Comparison of ENCODE assay signal across 1 cellular context in genomic region chr4:2852481-2852881, GRCh38.
TF ChIP-seq lines count a peak whose summit lies in the region.

No MANE protein-coding gene starts in this region.

TF ChIP-seq in HepG2, 621 proteins besides CTCF, POLR2A, EP300 and RAD21 (continued from another document and continues in another):
- TF ChIP-seq MYPOP (CRISPR knock-in tag; IDR thresholded peaks at IDR 0.05) (no peak), CBFB (CRISPR knock-in tag; IDR thresholded peaks at IDR 0.05) (no peak), SRSF4 (IDR thresholded peaks at IDR 0.05; ENCODE audit: low read depth, low read length, poor library complexity, severe bottlenecking) (no peak), ZNF776 (CRISPR knock-in tag; IDR thresholded peaks at IDR 0.05) (no peak), NFIC (IDR thresholded peaks at IDR 0.05; ENCODE audit: low read length) (no peak), ZFP36 (IDR thresholded peaks at IDR 0.05; ENCODE audit: borderline replicate concordance, low read depth, low read length, partially characterized antibody) (no peak), ZNF562 (CRISPR knock-in tag; IDR thresholded peaks at IDR 0.05; ENCODE audit: borderline replicate concordance) (no peak), ZNF383 (CRISPR knock-in tag; IDR thresholded peaks at IDR 0.05; ENCODE audit: borderline replicate concordance) (no peak), ETS1 (CRISPR knock-in tag; IDR thresholded peaks at IDR 0.05) (no peak), CHD2 (IDR thresholded peaks at IDR 0.05; ENCODE audit: low read depth, low read length) (no peak), ZNF687 (CRISPR knock-in tag; IDR thresholded peaks at IDR 0.05) (peak; percentile 41), ZNF839 (CRISPR knock-in tag; IDR thresholded peaks at IDR 0.05; ENCODE audit: borderline replicate concordance) (no peak), FOXO1 (CRISPR knock-in tag; IDR thresholded peaks at IDR 0.05) (no peak), NR2F6 (IDR thresholded peaks at IDR 0.05) (no peak), NR2F6 (CRISPR knock-in tag; IDR thresholded peaks at IDR 0.05) (peak; percentile 59; the same call in 1 of the 2 replicates), CEBPG (CRISPR knock-in tag; IDR thresholded peaks at IDR 0.05) (no peak), ARNT (IDR thresholded peaks at IDR 0.05) (no peak), ZNF576 (CRISPR knock-in tag; IDR thresholded peaks at IDR 0.05) (no peak), JUND (CRISPR knock-in tag; IDR thresholded peaks at IDR 0.05) (no peak), ZNF841 (CRISPR knock-in tag; IDR thresholded peaks at IDR 0.05; ENCODE audit: borderline replicate concordance) (no peak), HNF4A (CRISPR knock-in tag; IDR thresholded peaks at IDR 0.05) (peak; percentile 37), JARID2 (CRISPR knock-in tag; IDR thresholded peaks at IDR 0.05; ENCODE audit: insufficient replicate concordance) (no peak), ZNF263 (CRISPR knock-in tag; IDR thresholded peaks at IDR 0.05) (peak; percentile 77), GATAD1 (CRISPR knock-in tag; IDR thresholded peaks at IDR 0.05) (no peak), RARA (CRISPR knock-in tag; IDR thresholded peaks at IDR 0.05) (peak; percentile 39; the same call in 1 of the 2 replicates), NR3C1 (CRISPR knock-in tag; IDR thresholded peaks at IDR 0.05) (no peak), ZNF503 (CRISPR knock-in tag; IDR thresholded peaks at IDR 0.05) (no peak), SAP130 (CRISPR knock-in tag; IDR thresholded peaks at IDR 0.05; ENCODE audit: low read depth) (peak; percentile 31; the same call in 1 of the 2 replicates), SOX6 (IDR thresholded peaks at IDR 0.05) (no peak), SOX6 (CRISPR knock-in tag; IDR thresholded peaks at IDR 0.05) (0 out of 2 replicates have a peak, but pooled peaks have one; percentile 16), FOXA1 (IDR thresholded peaks at IDR 0.05) (no peak), FOXA1 (CRISPR knock-in tag; IDR thresholded peaks at IDR 0.05) (no peak), MBD4 (IDR thresholded peaks at IDR 0.05; ENCODE audit: borderline replicate concordance, low read length) (no peak), RXRA (CRISPR knock-in tag; IDR thresholded peaks at IDR 0.05) (peak; percentile 17; the same call in 1 of the 2 replicates), RCOR2 (CRISPR knock-in tag; IDR thresholded peaks at IDR 0.05) (no peak), HNRNPUL1 (IDR thresholded peaks at IDR 0.05; ENCODE audit: low read depth, low read length) (no peak), SRY (CRISPR knock-in tag; IDR thresholded peaks at IDR 0.05) (no peak)
- TF ChIP-seq, protein P1, sequence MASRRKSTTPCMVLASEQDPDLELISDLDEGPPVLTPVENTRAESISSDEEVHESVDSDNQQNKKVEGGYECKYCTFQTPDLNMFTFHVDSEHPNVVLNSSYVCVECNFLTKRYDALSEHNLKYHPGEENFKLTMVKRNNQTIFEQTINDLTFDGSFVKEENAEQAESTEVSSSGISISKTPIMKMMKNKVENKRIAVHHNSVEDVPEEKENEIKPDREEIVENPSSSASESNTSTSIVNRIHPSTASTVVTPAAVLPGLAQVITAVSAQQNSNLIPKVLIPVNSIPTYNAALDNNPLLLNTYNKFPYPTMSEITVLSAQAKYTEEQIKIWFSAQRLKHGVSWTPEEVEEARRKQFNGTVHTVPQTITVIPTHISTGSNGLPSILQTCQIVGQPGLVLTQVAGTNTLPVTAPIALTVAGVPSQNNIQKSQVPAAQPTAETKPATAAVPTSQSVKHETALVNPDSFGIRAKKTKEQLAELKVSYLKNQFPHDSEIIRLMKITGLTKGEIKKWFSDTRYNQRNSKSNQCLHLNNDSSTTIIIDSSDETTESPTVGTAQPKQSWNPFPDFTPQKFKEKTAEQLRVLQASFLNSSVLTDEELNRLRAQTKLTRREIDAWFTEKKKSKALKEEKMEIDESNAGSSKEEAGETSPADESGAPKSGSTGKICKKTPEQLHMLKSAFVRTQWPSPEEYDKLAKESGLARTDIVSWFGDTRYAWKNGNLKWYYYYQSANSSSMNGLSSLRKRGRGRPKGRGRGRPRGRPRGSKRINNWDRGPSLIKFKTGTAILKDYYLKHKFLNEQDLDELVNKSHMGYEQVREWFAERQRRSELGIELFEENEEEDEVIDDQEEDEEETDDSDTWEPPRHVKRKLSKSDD (CRISPR knock-in tag; IDR thresholded peaks at IDR 0.05; ENCODE audit: low read depth): no peak
- TF ChIP-seq, protein P2, sequence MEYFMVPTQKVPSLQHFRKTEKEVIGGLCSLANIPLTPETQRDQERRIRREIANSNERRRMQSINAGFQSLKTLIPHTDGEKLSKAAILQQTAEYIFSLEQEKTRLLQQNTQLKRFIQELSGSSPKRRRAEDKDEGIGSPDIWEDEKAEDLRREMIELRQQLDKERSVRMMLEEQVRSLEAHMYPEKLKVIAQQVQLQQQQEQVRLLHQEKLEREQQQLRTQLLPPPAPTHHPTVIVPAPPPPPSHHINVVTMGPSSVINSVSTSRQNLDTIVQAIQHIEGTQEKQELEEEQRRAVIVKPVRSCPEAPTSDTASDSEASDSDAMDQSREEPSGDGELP (IDR thresholded peaks at IDR 0.05; ENCODE audit: borderline replicate concordance, low read depth): peak; percentile 29; the same call in 1 of the 2 replicates
- TF ChIP-seq, protein P3, sequence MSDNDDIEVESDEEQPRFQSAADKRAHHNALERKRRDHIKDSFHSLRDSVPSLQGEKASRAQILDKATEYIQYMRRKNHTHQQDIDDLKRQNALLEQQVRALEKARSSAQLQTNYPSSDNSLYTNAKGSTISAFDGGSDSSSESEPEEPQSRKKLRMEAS (IDR thresholded peaks at IDR 0.05): no peak
- TF ChIP-seq, protein P4, sequence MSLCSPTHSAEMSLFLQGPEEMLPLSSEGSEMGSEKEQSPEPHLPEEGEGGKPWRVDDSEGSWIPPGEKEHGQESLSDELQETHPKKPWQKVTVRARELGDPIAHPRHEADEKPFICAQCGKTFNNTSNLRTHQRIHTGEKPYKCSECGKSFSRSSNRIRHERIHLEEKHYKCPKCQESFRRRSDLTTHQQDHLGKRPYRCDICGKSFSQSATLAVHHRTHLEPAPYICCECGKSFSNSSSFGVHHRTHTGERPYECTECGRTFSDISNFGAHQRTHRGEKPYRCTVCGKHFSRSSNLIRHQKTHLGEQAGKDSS (CRISPR knock-in tag; IDR thresholded peaks at IDR 0.05; ENCODE audit: borderline replicate concordance, low read depth): no peak
- TF ChIP-seq, protein P5, sequence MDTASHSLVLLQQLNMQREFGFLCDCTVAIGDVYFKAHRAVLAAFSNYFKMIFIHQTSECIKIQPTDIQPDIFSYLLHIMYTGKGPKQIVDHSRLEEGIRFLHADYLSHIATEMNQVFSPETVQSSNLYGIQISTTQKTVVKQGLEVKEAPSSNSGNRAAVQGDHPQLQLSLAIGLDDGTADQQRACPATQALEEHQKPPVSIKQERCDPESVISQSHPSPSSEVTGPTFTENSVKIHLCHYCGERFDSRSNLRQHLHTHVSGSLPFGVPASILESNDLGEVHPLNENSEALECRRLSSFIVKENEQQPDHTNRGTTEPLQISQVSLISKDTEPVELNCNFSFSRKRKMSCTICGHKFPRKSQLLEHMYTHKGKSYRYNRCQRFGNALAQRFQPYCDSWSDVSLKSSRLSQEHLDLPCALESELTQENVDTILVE (CRISPR knock-in tag; IDR thresholded peaks at IDR 0.05): no peak
- TF ChIP-seq, protein P6, sequence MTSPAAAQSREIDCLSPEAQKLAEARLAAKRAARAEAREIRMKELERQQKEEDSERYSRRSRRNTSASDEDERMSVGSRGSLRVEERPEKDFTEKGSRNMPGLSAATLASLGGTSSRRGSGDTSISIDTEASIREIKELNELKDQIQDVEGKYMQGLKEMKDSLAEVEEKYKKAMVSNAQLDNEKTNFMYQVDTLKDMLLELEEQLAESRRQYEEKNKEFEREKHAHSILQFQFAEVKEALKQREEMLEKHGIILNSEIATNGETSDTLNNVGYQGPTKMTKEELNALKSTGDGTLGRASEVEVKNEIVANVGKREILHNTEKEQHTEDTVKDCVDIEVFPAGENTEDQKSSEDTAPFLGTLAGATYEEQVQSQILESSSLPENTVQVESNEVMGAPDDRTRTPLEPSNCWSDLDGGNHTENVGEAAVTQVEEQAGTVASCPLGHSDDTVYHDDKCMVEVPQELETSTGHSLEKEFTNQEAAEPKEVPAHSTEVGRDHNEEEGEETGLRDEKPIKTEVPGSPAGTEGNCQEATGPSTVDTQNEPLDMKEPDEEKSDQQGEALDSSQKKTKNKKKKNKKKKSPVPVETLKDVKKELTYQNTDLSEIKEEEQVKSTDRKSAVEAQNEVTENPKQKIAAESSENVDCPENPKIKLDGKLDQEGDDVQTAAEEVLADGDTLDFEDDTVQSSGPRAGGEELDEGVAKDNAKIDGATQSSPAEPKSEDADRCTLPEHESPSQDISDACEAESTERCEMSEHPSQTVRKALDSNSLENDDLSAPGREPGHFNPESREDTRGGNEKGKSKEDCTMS (CRISPR knock-in tag; conservative IDR thresholded peaks at IDR 0.05): no peak
